Comparison of ENCODE assay signal across 28 cellular contexts in genomic region chr18:54879691-54880090, GRCh38.
"Had no signal": no experiment of that assay in that cellular context is flagged by ENCODE, and none has a peak within 500 bp of the region (broad histone marks: within the 10 kb centered on the region; RNA-seq: fewer than 3 reads in every experiment).

No MANE protein-coding gene starts in this region.

- H3K4me3 ChIP-seq: Peyer's patch, SJSA1 had no signal

- H3K4me1 Mint-ChIP-seq: activated CD4-positive, alpha-beta T cell treated with anti-CD3 and anti-CD28 coated beads for 36 hours; activated CD4-positive, alpha-beta T cell treated with anti-CD3 and anti-CD28 coated beads, Interleukin-2, amount 10 ng/mL, durations not matched to agents 7 days and 5 days; activated naive CD4-positive, alpha-beta T cell treated with anti-CD3 and anti-CD28 coated beads, Interleukin-2, amount 50 U/mL, for 24 hours; activated naive CD8-positive, alpha-beta T cell treated with anti-CD3 and anti-CD28 coated beads, Interleukin-2, amount 10 ng/mL, durations not matched to agents 7 days and 5 days had no signal

- H3K36me3 ChIP-seq: brain microvascular endothelial cell, Peyer's patch, SJSA1 had no signal

- H3K27ac Mint-ChIP-seq: activated CD4-positive, alpha-beta T cell treated with anti-CD3 and anti-CD28 coated beads for 36 hours; activated CD4-positive, alpha-beta T cell treated with anti-CD3 and anti-CD28 coated beads, Interleukin-2, amount 10 ng/mL, durations not matched to agents 7 days and 5 days; activated CD8-positive, alpha-beta T cell treated with anti-CD3 and anti-CD28 coated beads, Interleukin-2, amount 10 ng/mL, durations not matched to agents 7 days and 5 days; activated naive CD4-positive, alpha-beta T cell treated with anti-CD3 and anti-CD28 coated beads, Interleukin-2, amount 50 U/mL, for 24 hours; activated naive CD8-positive, alpha-beta T cell treated with anti-CD3 and anti-CD28 coated beads, Interleukin-2, amount 10 ng/mL, durations not matched to agents 7 days and 5 days; activated T-cell treated with anti-CD3 and anti-CD28 coated beads, Interleukin-2, amount 50 U/mL, for 24 hours; activated T-helper 2 cell treated with anti-CD3 and anti-CD28 coated beads, Interferon-gamma antibody, Interleukin-2, Interleukin-4, amounts not matched to agents 10 μg/mL and 5 μg/mL and 100 μg/mL, durations not matched to agents 14 hours and 24 hours and 36 hours; T-helper 1 cell treated with Interleukin-12 subunit alpha and Interleukin-12 subunit beta and Interleukin-4 antibody, amounts not matched to agents 30 μg/mL and 1 μg/mL, for 36 hours; T-helper 2 cell treated with Interferon-gamma antibody and Interleukin-4, amounts not matched to agents 5 μg/mL and 100 μg/mL, for 36 hours had no signal

- H3K9me3 Mint-ChIP-seq: activated naive CD4-positive, alpha-beta T cell treated with anti-CD3 and anti-CD28 coated beads, Interleukin-2, amount 50 U/mL, for 24 hours; activated naive CD8-positive, alpha-beta T cell treated with anti-CD3 and anti-CD28 coated beads, Interleukin-2, amount 10 ng/mL, durations not matched to agents 7 days and 5 days; activated T-cell treated with anti-CD3 and anti-CD28 coated beads, Interleukin-2, amount 50 U/mL, for 24 hours; activated T-helper 2 cell treated with anti-CD3 and anti-CD28 coated beads, Interferon-gamma antibody, Interleukin-2, Interleukin-4, amounts not matched to agents 10 μg/mL and 5 μg/mL and 100 μg/mL, durations not matched to agents 14 hours and 24 hours and 36 hours; T-helper 1 cell treated with Interleukin-12 subunit alpha and Interleukin-12 subunit beta and Interleukin-4 antibody, amounts not matched to agents 30 μg/mL and 1 μg/mL, for 36 hours; T-helper 2 cell treated with Interferon-gamma antibody and Interleukin-4, amounts not matched to agents 5 μg/mL and 100 μg/mL, for 36 hours had no signal

- H3K9me3 ChIP-seq: Peyer's patch, SJSA1, SK-N-SH had no signal

- H3K9me2 ChIP-seq: SK-N-SH had no signal

- H3K27ac ChIP-seq: brain microvascular endothelial cell, KMS-11, Peyer's patch, SJSA1 had no signal

- H3K4me3 Mint-ChIP-seq: activated CD4-positive, alpha-beta T cell treated with anti-CD3 and anti-CD28 coated beads for 36 hours; activated CD4-positive, alpha-beta T cell treated with anti-CD3 and anti-CD28 coated beads, Interleukin-2, amount 10 ng/mL, durations not matched to agents 7 days and 5 days; activated CD8-positive, alpha-beta T cell treated with anti-CD3 and anti-CD28 coated beads, Interleukin-2, amount 10 ng/mL, durations not matched to agents 7 days and 5 days; activated naive CD4-positive, alpha-beta T cell treated with anti-CD3 and anti-CD28 coated beads, Interleukin-2, amount 50 U/mL, for 24 hours; activated naive CD8-positive, alpha-beta T cell treated with anti-CD3 and anti-CD28 coated beads, Interleukin-2, amount 10 ng/mL, durations not matched to agents 7 days and 5 days; activated T-cell treated with anti-CD3 and anti-CD28 coated beads, Interleukin-2, amount 50 U/mL, for 24 hours; T-helper 1 cell treated with Interleukin-12 subunit alpha and Interleukin-12 subunit beta and Interleukin-4 antibody, amounts not matched to agents 30 μg/mL and 1 μg/mL, for 36 hours; T-helper 2 cell treated with Interferon-gamma antibody and Interleukin-4, amounts not matched to agents 5 μg/mL and 100 μg/mL, for 36 hours had no signal

- DNase-seq: activated CD4-positive, alpha-beta T cell treated with anti-CD3 and anti-CD28 coated beads for 36 hours; activated CD4-positive, alpha-beta T cell treated with anti-CD3 and anti-CD28 coated beads, Interleukin-2, amount 10 ng/mL, durations not matched to agents 7 days and 5 days; activated CD4-positive, alpha-beta T cell treated with anti-CD3 and anti-CD28 coated beads, Interleukin-2, amount 50 U/mL, for 48 hours; activated CD8-positive, alpha-beta T cell treated with anti-CD3 and anti-CD28 coated beads, Interleukin-2, amount 10 ng/mL, durations not matched to agents 7 days and 5 days; activated gamma-delta T cell; activated naive CD4-positive, alpha-beta T cell treated with Interleukin-2 at 50 U/mL for 16 hours; activated naive CD8-positive, alpha-beta T cell treated with anti-CD3 and anti-CD28 coated beads, Interleukin-2, amount 10 ng/mL, durations not matched to agents 7 days and 5 days; activated T-cell treated with anti-CD3 and anti-CD28 coated beads, Interleukin-2, amount 50 U/mL, for 24 hours; brain microvascular endothelial cell; NCI-H1105; NCI-H1417 treated with DMSO at 0.1 percent for 48 hours; NCI-H187 treated with DMSO at 0.1 percent for 48 hours; NCI-H2081; NCI-H345; NCI-H524 treated with DMSO at 0.1 percent for 48 hours; NCI-H748 treated with DMSO at 0.1 percent for 48 hours; NK-92 treated with Interleukin-12 subunit alpha and Interleukin-12 subunit beta, amount 100 ng/mL, for 24 hours; PC-3; Peyer's patch; RPMI8226; SHP77 treated with DMSO at 0.1 percent for 48 hours; SK-N-SH had no signal

- H3K9ac ChIP-seq: KMS-11, SK-N-SH had no signal

- H3K27me3 Mint-ChIP-seq: activated CD4-positive, alpha-beta T cell treated with anti-CD3 and anti-CD28 coated beads for 36 hours; activated CD4-positive, alpha-beta T cell treated with anti-CD3 and anti-CD28 coated beads, Interleukin-2, amount 10 ng/mL, durations not matched to agents 7 days and 5 days; activated naive CD4-positive, alpha-beta T cell treated with anti-CD3 and anti-CD28 coated beads, Interleukin-2, amount 50 U/mL, for 24 hours; activated T-cell treated with anti-CD3 and anti-CD28 coated beads, Interleukin-2, amount 50 U/mL, for 24 hours had no signal

- H3K27me3 ChIP-seq: brain microvascular endothelial cell, Peyer's patch, SJSA1 had no signal

- H3K36me3 Mint-ChIP-seq: activated naive CD8-positive, alpha-beta T cell treated with anti-CD3 and anti-CD28 coated beads, Interleukin-2, amount 10 ng/mL, durations not matched to agents 7 days and 5 days had no signal

- H3K4me1 ChIP-seq: Peyer's patch, SJSA1 had no signal

- H3K4me2 ChIP-seq: KMS-11, SK-N-SH had no signal
